Comparison of ENCODE assay signal across 8 cellular contexts in genomic region chr9:107285292-107285691, GRCh38. TPM values are rescaled to one million over a fixed set of nuclear protein-coding genes. Genes with fewer than 3 reads are reported as not detected.
A peak's percentile ranks its signal among the peaks of the same experiment; 100 is the strongest.
DNase-seq lines count a peak whose midpoint lies in the region; ATAC-seq, FAIRE-seq and TF ChIP-seq lines count a peak whose summit lies in the region.

No MANE protein-coding gene starts in this region.

- POLR2A ChIA-PET in A549 (lab: Yijun Ruan, JAX): no interaction called here

- H3K4me1 ChIP-seq in A549 (peaks cover 36% of the 10 kb centered on the region), breast epithelium (no peaks in the 10 kb centered on the region), mucosa of rectum (ENCODE audit: control insufficient read depth in 2 of 2, insufficient read depth in 2 of 2, low read length in 2 of 2) (peaks cover 19 to 22% of the 10 kb centered on the region in 2 donors)

- no peak for FAIRE-seq in A549 (lab: Jason Lieb, UNC)

- DNase-seq in A549 (ENCODE audit: low read depth in 1 of 2, low spot score in 1 of 2) (no peak), HT-29 (ENCODE audit: low spot score) (peak; percentile 11), breast epithelium (ENCODE audit: low spot score in 2 of 2) (no peak), NCI-H2029 (lab: John Stamatoyannopoulos, UW) (no peak), D341Med (ENCODE audit: low spot score) (no peak), NCI-H1930 (lab: John Stamatoyannopoulos, UW) (no peak)

- peak overlapping the region in 1 of 2 donors; percentile 88 for H3K9ac ChIP-seq in mucosa of rectum (ENCODE audit: low read depth in 1 of 2, low read length in 2 of 2)

- H3K4me3 ChIP-seq in A549 (peak overlapping the region; percentile 69), breast epithelium (peak overlapping the region; percentile 77 to 95 (median 94)), mucosa of rectum (ENCODE audit: low read length in 2 of 2) (peak overlapping the region; percentile 38 to 93)

- H3K9me3 ChIP-seq in A549 (no peaks in the 10 kb centered on the region), breast epithelium (no peaks in the 10 kb centered on the region), mucosa of rectum (ENCODE audit: control insufficient read depth in 2 of 2, low read length in 2 of 2) (no peaks in the 10 kb centered on the region)

- H3K36me3 ChIP-seq in breast epithelium (no peaks in the 10 kb centered on the region), mucosa of rectum (ENCODE audit: control insufficient read depth in 2 of 2, insufficient read depth in 2 of 2, low read length in 2 of 2) (no peaks in the 10 kb centered on the region)

- 12% methylated on average over 6 of the region's 6 CpGs for WGBS in A549 (ENCODE audit: missing lambda C conversion rate)

- TF ChIP-seq EP300 in A549 (IDR thresholded peaks at IDR 0.05): no peak

- intact Hi-C loops in breast epithelium (cut with DNase I; ENCODE audit: low total_unique reads): no loop called here

- no peak for TF ChIP-seq RAD21 in A549 (conservative IDR thresholded peaks at IDR 0.05 in 1 of 2, IDR thresholded peaks at IDR 0.05 in 1 of 2)

- CTCF ChIA-PET in A549 (lab: Yijun Ruan, JAX): interaction anchor here (1.2 kb wide), 1 partner anchor 56 kb away, joined by 3 read pairs; no protein-coding TSS in a partner anchor

- TF ChIP-seq CTCF in A549 (IDR thresholded peaks at IDR 0.05): no peak
- no peak for TF ChIP-seq CTCF in breast epithelium (IDR thresholded peaks at IDR 0.05)

- H3K27ac ChIP-seq in A549: peak overlapping the region in 1 of 2 experiments; percentile 14; a peak in 1 of 6 replicates
- H3K27ac ChIP-seq in breast epithelium: peak overlapping the region; percentile 98 to 99
- H3K27ac ChIP-seq in mucosa of rectum (ENCODE audit: low read depth in 2 of 2, low read length in 2 of 2): no peak overlapping the region

- H3K27me3 ChIP-seq in breast epithelium (no peaks in the 10 kb centered on the region), mucosa of rectum (ENCODE audit: control insufficient read depth in 2 of 2, insufficient read depth in 2 of 2, low read length in 2 of 2) (no peaks in the 10 kb centered on the region)

- no peak for ATAC-seq in A549
- no peak for ATAC-seq in HG03159 (IDR thresholded peaks at IDR 0.05; ENCODE audit: unreplicated experiment)

- TF ChIP-seq POLR2A in A549 (IDR thresholded peaks at IDR 0.05; ENCODE audit: low read length) (no peak), breast epithelium (IDR thresholded peaks at IDR 0.05) (no peak)

- H3K4me2 ChIP-seq in A549: peak overlapping the region; percentile 85

TF ChIP-seq in A549, 52 proteins besides CTCF, POLR2A, EP300 and RAD21:
- TF ChIP-seq HOXA7 (CRISPR knock-in tag; IDR thresholded peaks at IDR 0.05): no peak
- TF ChIP-seq BHLHE40 (IDR thresholded peaks at IDR 0.05; ENCODE audit: low read depth, low read length): no peak
- TF ChIP-seq CBX2 (IDR thresholded peaks at IDR 0.05; ENCODE audit: borderline replicate concordance, low read depth): no peak
- TF ChIP-seq PHF8 (IDR thresholded peaks at IDR 0.05; ENCODE audit: borderline replicate concordance, low read depth): no peak
- no peak for TF ChIP-seq EHF (CRISPR knock-in tag; IDR thresholded peaks at IDR 0.05)
- TF ChIP-seq HOXB5 (CRISPR knock-in tag; IDR thresholded peaks at IDR 0.05): no peak

RNA-seq across cellular contexts. Expression of gene RAD23B, which starts 2.2 kb away (rescaled TPM):
- 195 and 207 TPM in 2 replicates for polyA plus RNA-seq in A549 (2011; rRNA removed)
- polyA plus RNA-seq in A549 (2012; cell fraction: cytosol; rRNA removed): 64.1 and 82.0 TPM in 2 replicates
- 28.7 and 45.4 TPM in 2 replicates for polyA plus RNA-seq in A549 (2012; cell fraction: nucleus; rRNA removed)
- 136 to 141 TPM (median 140 TPM) in 3 replicates for polyA plus RNA-seq in A549 (2017; fragmentation: RNase III; extraction: RNeasy Plus Mini Kit Qiagen cat#74134 plus additional on column Dnase treatment)
- 322 and 348 TPM in 2 replicates for polyA minus RNA-seq in A549 (2011; rRNA and poly(A)+ RNA removed)
- total RNA-seq in HT-29 (2014; rRNA removed; shearing (Covaris generic)): 69.9 and 76.8 TPM in 2 replicates
- 10 to 100 TPM; 63.6 to 70.2 (median 68.1) TPM for total RNA-seq in breast epithelium

Comparison
In these comparisons a context has a peak if more than half of its experiments do, and no peak if none do; other contexts are left out.
1. H3K27ac ChIP-seq: peak in breast epithelium (2 of 2); none in mucosa of rectum (0 of 2).
2. Peak in every context shown above with its lines, with median percentiles within 50 percentile points of each other: H3K4me3 ChIP-seq.